16 cellular contexts compared by ENCODE assay signal in the genomic region with DNA sequence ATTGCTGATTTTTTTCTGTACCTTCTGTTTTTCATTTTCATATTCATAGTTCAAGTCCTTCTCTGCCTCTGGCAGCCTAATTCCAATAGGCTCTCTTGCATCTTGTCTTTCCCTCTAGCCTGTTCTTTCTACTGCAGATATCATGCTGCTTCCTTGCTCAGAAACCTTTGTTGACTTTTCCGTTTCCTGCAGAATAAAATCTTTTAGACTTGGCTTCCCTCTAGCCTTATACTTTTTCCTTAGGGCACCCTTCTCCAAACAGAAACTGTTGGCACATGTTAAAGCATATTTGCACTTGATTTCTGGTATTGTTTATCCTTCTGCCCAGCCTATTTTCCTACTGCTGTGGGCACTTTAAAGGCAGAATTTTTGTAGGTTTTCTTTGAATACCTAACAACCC. TPM values are rescaled to one million over a fixed set of nuclear protein-coding genes. Genes with fewer than 3 reads are reported as not detected.
DNase-seq lines count a peak whose midpoint lies in the region; FAIRE-seq and TF ChIP-seq lines count a peak whose summit lies in the region.
"Had no signal": no experiment of that assay in that cellular context is flagged by ENCODE, and none has a peak within 500 bp of the region (broad histone marks: within the 10 kb centered on the region; RNA-seq: fewer than 3 reads in every experiment).

No MANE protein-coding gene starts in this region.

- TF ChIP-seq POLR2A in breast epithelium (IDR thresholded peaks at IDR 0.05), result no peak

- H3K4me1 ChIP-seq in breast epithelium (no peaks in the 10 kb centered on the region), keratinocyte (ENCODE audit: control insufficient read depth, extremely low read depth, insufficient read depth, low read length) (peaks cover 38% of the 10 kb centered on the region), A673 (ENCODE audit: insufficient read depth, low read length, poor library complexity, severe bottlenecking) (peaks cover 32% of the 10 kb centered on the region)

- no peaks in the 10 kb centered on the region for H3K9me3 Mint-ChIP-seq in MCF 10A (ENCODE audit: unreplicated experiment)
- H3K9me3 Mint-ChIP-seq in type B pancreatic cell, result no peaks in the 10 kb centered on the region
- H3K9me3 Mint-ChIP-seq: activated B cell treated with CpG ODN at 0.5 μM for 24 hours; activated naive CD4-positive, alpha-beta T cell treated with anti-CD3 and anti-CD28 coated beads for 36 hours had no signal

- POLR2A ChIA-PET in MCF 10A (lab: Yijun Ruan, JAX), result interaction anchor here (0.7 to 12.3 kb wide), 3 partner anchors 12 to 173 kb away, joined by 5 to 229 read pairs (median 6); no protein-coding TSS in a partner anchor
- POLR2A ChIA-PET in A673 (lab: Charles Lee; ENCODE audit: low non-redundant PET), result no interaction called here

- BruUV-seq in MCF 10A (replicated peaks; lab: Mats Ljungman, UMichigan), result no TSS peak
- no TSS peak for BruUV-seq in A673 (replicated peaks; lab: Mats Ljungman, UMichigan)

- H3K4me3 ChIP-seq in breast epithelium (no peak overlapping the region), keratinocyte (ENCODE audit: control insufficient read depth in 2 of 3, extremely low read depth in 1 of 3, insufficient read depth in 2 of 3, low read depth in 1 of 3, low read length in 3 of 3) (peak overlapping the region in 2 of 3 experiments; percentile 1 to 47), A673 (ENCODE audit: low read depth, low read length, poor library complexity, severe bottlenecking) (no peak overlapping the region)
- H3K4me3 ChIP-seq: heart right ventricle, MG63, thoracic aorta had no signal

- DNase-seq in MCF 10A (ENCODE audit: unreplicated experiment) (peak; percentile 14), breast epithelium (ENCODE audit: low spot score in 2 of 2) (no peak), dermis blood vessel endothelial cell (peak; percentile 30), keratinocyte (ENCODE audit: low read depth, low spot score) (no peak), type B pancreatic cell (ENCODE audit: extremely low spot score, unreplicated experiment) (no peak), mucosa of gallbladder (ENCODE audit: low spot score) (no peak), GM20000 (ENCODE audit: low spot score) (no peak), A673 (ENCODE audit: low spot score) (no peak)
- DNase-seq: activated B cell treated with CpG ODN at 0.5 μM for 24 hours; activated CD8-positive, alpha-beta memory T cell treated with anti-CD3 and anti-CD28 coated beads, Interleukin-2, amount 10 ng/mL, durations not matched to agents 7 days and 5 days; activated naive CD4-positive, alpha-beta T cell treated with anti-CD3 and anti-CD28 coated beads for 36 hours; heart right ventricle; MG63 had no signal

- H3K9me1 ChIP-seq in keratinocyte (ENCODE audit: control insufficient read depth, extremely low read depth, insufficient read depth, low read length), result no peaks in the 10 kb centered on the region

- no peaks in the 10 kb centered on the region for H3K27me3 Mint-ChIP-seq in MCF 10A (ENCODE audit: insufficient read depth, unreplicated experiment)
- H3K27me3 Mint-ChIP-seq in type B pancreatic cell, result peaks cover 7% of the 10 kb centered on the region

- peak overlapping the region; percentile 45 for H3K9ac ChIP-seq in keratinocyte (ENCODE audit: control insufficient read depth, extremely low read depth, insufficient read depth, low read length)

- peaks cover 11% of the 10 kb centered on the region for H3K36me3 Mint-ChIP-seq in MCF 10A (ENCODE audit: insufficient read depth, unreplicated experiment)
- no peaks in the 10 kb centered on the region for H3K36me3 Mint-ChIP-seq in type B pancreatic cell
- H3K36me3 Mint-ChIP-seq: activated CD8-positive, alpha-beta memory T cell treated with anti-CD3 and anti-CD28 coated beads, Interleukin-2, amount 10 ng/mL, durations not matched to agents 7 days and 5 days had no signal

- H3K27ac ChIP-seq in breast epithelium (no peak overlapping the region), keratinocyte (ENCODE audit: control insufficient read depth, insufficient read depth, low read length) (peak overlapping the region; percentile 57), A673 (ENCODE audit: low read depth, low read length, poor library complexity, severe bottlenecking) (no peak overlapping the region)
- H3K27ac ChIP-seq: thoracic aorta had no signal

- peak overlapping the region; percentile 88 for H3K4me2 ChIP-seq in keratinocyte (ENCODE audit: control insufficient read depth, extremely low read depth, insufficient read depth, low read depth, low read length)

- H3K4me3 Mint-ChIP-seq in MCF 10A (ENCODE audit: unreplicated experiment) (peak overlapping the region; percentile 29), type B pancreatic cell (peak overlapping the region; percentile 73)
- H3K4me3 Mint-ChIP-seq: activated B cell treated with CpG ODN at 0.5 μM for 24 hours; activated CD8-positive, alpha-beta memory T cell treated with anti-CD3 and anti-CD28 coated beads, Interleukin-2, amount 10 ng/mL, durations not matched to agents 7 days and 5 days; activated naive CD4-positive, alpha-beta T cell treated with anti-CD3 and anti-CD28 coated beads for 36 hours had no signal

- H3K36me3 ChIP-seq in breast epithelium (no peaks in the 10 kb centered on the region), keratinocyte (ENCODE audit: control insufficient read depth in 2 of 2, extremely low read depth in 1 of 2, insufficient read depth in 2 of 2, low read length in 2 of 2) (no peaks in the 10 kb centered on the region), A673 (ENCODE audit: insufficient read depth, low read length, poor library complexity, severe bottlenecking) (no peaks in the 10 kb centered on the region)
- H3K36me3 ChIP-seq: heart right ventricle, MG63, thoracic aorta had no signal

- peak; percentile 13 for FAIRE-seq in keratinocyte (lab: Jason Lieb, UNC)
- FAIRE-seq: endometrium, GM18507 had no signal

- no peaks in the 10 kb centered on the region for H3K27me3 ChIP-seq in breast epithelium
- no peaks in the 10 kb centered on the region for H3K27me3 ChIP-seq in keratinocyte (ENCODE audit: control insufficient read depth, extremely low read depth, insufficient read depth, low read length)
- no peaks in the 10 kb centered on the region for H3K27me3 ChIP-seq in A673 (replicated peaks; ENCODE audit: insufficient read depth, low read depth, low read length, poor library complexity)
- H3K27me3 ChIP-seq: MG63 had no signal

- no peak overlapping the region for H2AFZ ChIP-seq in keratinocyte (ENCODE audit: control insufficient read depth, low read length)

- H3K9me3 ChIP-seq in breast epithelium (no peaks in the 10 kb centered on the region), keratinocyte (ENCODE audit: control insufficient read depth, low read depth, low read length) (no peaks in the 10 kb centered on the region), A673 (ENCODE audit: low read depth, low read length, poor library complexity, severe bottlenecking) (no peaks in the 10 kb centered on the region)
- H3K9me3 ChIP-seq: heart right ventricle, MG63, thoracic aorta had no signal

- CTCF ChIA-PET in MCF 10A (lab: Yijun Ruan, JAX) (interaction anchor here (0.6 to 1.3 kb wide), 3 partner anchors 13 to 253 kb away, joined by 4 to 5 read pairs (median 5); no protein-coding TSS in a partner anchor), A673 (lab: Charles Lee) (no interaction called here)

- intact Hi-C loops in MCF 10A (cut with micrococcal nuclease) (loop anchor here (5.0 kb wide), 1 partner anchor 148 kb away; no protein-coding TSS in a partner anchor), breast epithelium (cut with DNase I; ENCODE audit: low total_unique reads) (no loop called here), A673 (cut with micrococcal nuclease; ENCODE audit: unreplicated experiment) (loop anchor here (5.0 kb wide), 2 partner anchors 133 to 303 kb away; no protein-coding TSS in a partner anchor)

- peaks cover 3% of the 10 kb centered on the region for H4K20me1 ChIP-seq in keratinocyte (ENCODE audit: control insufficient read depth, extremely low read depth, insufficient read depth, low read length)

- H3K79me2 ChIP-seq in keratinocyte (ENCODE audit: control insufficient read depth, insufficient read depth, low read length), result peaks cover 91% of the 10 kb centered on the region

- dilution Hi-C loops in keratinocyte (cut with MboI; ENCODE audit: extremely low pct_ligation_motif_present, low sequenced_read_pairs), result no loop called here

- H3K27ac Mint-ChIP-seq in MCF 10A (ENCODE audit: low read depth, unreplicated experiment) (peak overlapping the region; percentile 65), type B pancreatic cell (no peak overlapping the region)
- H3K27ac Mint-ChIP-seq: activated B cell treated with CpG ODN at 0.5 μM for 24 hours; activated CD8-positive, alpha-beta memory T cell treated with anti-CD3 and anti-CD28 coated beads, Interleukin-2, amount 10 ng/mL, durations not matched to agents 7 days and 5 days; activated naive CD4-positive, alpha-beta T cell treated with anti-CD3 and anti-CD28 coated beads for 36 hours had no signal

- H3K4me1 Mint-ChIP-seq in MCF 10A (ENCODE audit: insufficient read depth, unreplicated experiment) (peaks cover 49% of the 10 kb centered on the region), type B pancreatic cell (ENCODE audit: unreplicated experiment) (peaks cover 40% of the 10 kb centered on the region)

- TF ChIP-seq CTCF in MCF 10A (IDR thresholded peaks at IDR 0.05; ENCODE audit: unreplicated experiment), result no peak
- TF ChIP-seq CTCF in breast epithelium (IDR thresholded peaks at IDR 0.05), result no peak
- TF ChIP-seq CTCF in keratinocyte (optimal IDR thresholded peaks at IDR 0.05 in 1 of 3, IDR thresholded peaks at IDR 0.05 in 1 of 3, conservative IDR thresholded peaks at IDR 0.05 in 1 of 3; ENCODE audit: extremely low read depth in 1 of 3, insufficient read depth in 2 of 3, low read length in 3 of 3), result no peak
- no peak for TF ChIP-seq CTCF in type B pancreatic cell (conservative IDR thresholded peaks at IDR 0.05)
- TF ChIP-seq CTCF in GM20000 (IDR thresholded peaks at IDR 0.05; ENCODE audit: extremely low read depth, missing control alignments), result no peak
- TF ChIP-seq CTCF in A673 (conservative IDR thresholded peaks at IDR 0.05; ENCODE audit: low read depth, low read length), result no peak

RNA-seq across cellular contexts. Expression of a gene that starts 4.5 kb away (rescaled TPM):
- total RNA-seq in MCF 10A (2022), result 27.6 and 30.4 TPM in 2 replicates
- total RNA-seq in breast epithelium, result 10 to 100 TPM; 25.6 to 75.2 (median 27.5) TPM
- 28.8 and 36.2 TPM in 2 replicates for total RNA-seq in dermis blood vessel endothelial cell
- polyA plus RNA-seq in keratinocyte, result 41.7 to 84.1 TPM (median 56.9 TPM) in 3 replicates
- 234 TPM for polyA plus RNA-seq in keratinocyte (2011; ENCODE audit: low read depth)
- 31.0 and 75.0 TPM in 2 replicates for polyA plus RNA-seq in keratinocyte (2011; cell fraction: cytosol; rRNA removed)
- 74.0 and 79.8 TPM in 2 replicates for polyA plus RNA-seq in keratinocyte (2011; cell fraction: nucleus; rRNA removed)
- polyA plus RNA-seq in keratinocyte (2012; ENCODE audit: low replicate concordance), result 56.1 and 146 TPM in 2 replicates
- polyA minus RNA-seq in keratinocyte, result 6.2 to 56.0 TPM (median 42.7 TPM) in 3 replicates
- 33.4 TPM for polyA minus RNA-seq in keratinocyte (2011; cell fraction: cytosol; rRNA and poly(A)+ RNA removed)
- 29.4 and 65.7 TPM in 2 replicates for polyA minus RNA-seq in keratinocyte (2011; cell fraction: nucleus; rRNA and poly(A)+ RNA removed)
- 20.9 and 39.2 TPM in 2 replicates for total RNA-seq in type B pancreatic cell (ENCODE audit: low replicate concordance)
- 47.5 TPM for total RNA-seq in mucosa of gallbladder
- total RNA-seq in A673 (2021), result 19.8 and 22.4 TPM in 2 replicates

Comparison
In these comparisons a context has a peak if more than half of its experiments do, and no peak if none do; other contexts are left out.
1. DNase-seq: peak in MCF 10A (single experiment) and dermis blood vessel endothelial cell (single experiment); none in breast epithelium (0 of 2), keratinocyte (single experiment), type B pancreatic cell (single experiment), mucosa of gallbladder (single experiment), GM20000 (single experiment) and A673 (single experiment).
2. H3K4me3 ChIP-seq: peak in keratinocyte (2 of 3); none in breast epithelium (0 of 3) and A673 (single experiment).